Comparison of ENCODE assay signal across 28 cellular contexts in the genomic region with DNA sequence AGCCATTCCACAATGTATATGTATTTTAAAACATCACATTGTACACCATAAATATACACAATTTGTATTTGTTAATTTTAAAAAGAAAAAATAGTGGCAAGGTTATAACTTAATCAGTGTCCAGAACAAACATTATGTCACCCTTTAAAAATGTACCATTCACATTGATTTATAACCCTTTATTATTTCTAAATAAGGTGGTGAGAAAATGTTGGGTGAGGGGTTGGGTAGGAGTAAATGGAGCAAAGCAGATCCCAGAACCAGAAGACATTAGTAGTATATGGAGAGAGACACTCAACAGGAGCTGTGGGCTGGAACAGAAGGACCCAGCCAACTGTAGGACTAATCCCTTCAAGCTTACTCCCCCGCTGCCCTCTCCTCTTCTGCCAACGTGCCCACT. TPM values are rescaled to one million over a fixed set of nuclear protein-coding genes. Genes with fewer than 3 reads are reported as not detected.
DNase-seq lines count a peak whose midpoint lies in the region; ATAC-seq, FAIRE-seq and TF ChIP-seq lines count a peak whose summit lies in the region.
"Had no signal": no experiment of that assay in that cellular context is flagged by ENCODE, and none has a peak within 500 bp of the region (broad histone marks: within the 10 kb centered on the region; RNA-seq: fewer than 3 reads in every experiment).

No MANE protein-coding gene starts in this region.

- H3F3A ChIP-seq in GM23248 (ENCODE audit: insufficient read depth), result no peaks in the 10 kb centered on the region

- peaks cover 3% of the 10 kb centered on the region for H3K27me3 Mint-ChIP-seq in nephron (ENCODE audit: low read depth)

- no peaks in the 10 kb centered on the region for H3K79me2 ChIP-seq in GM23248 (ENCODE audit: insufficient read depth)

- peak overlapping the region; percentile 10 to 70 (median 29) for H3K27ac Mint-ChIP-seq in nephron
- H3K27ac Mint-ChIP-seq: CD8-positive, alpha-beta T cell; HFFc6 had no signal

- no peaks in the 10 kb centered on the region for H3K4me1 Mint-ChIP-seq in nephron

- no peaks in the 10 kb centered on the region for H3K36me3 ChIP-seq in GM23248 (ENCODE audit: low read depth)
- H3K36me3 ChIP-seq in esophagus muscularis mucosa, result no peaks in the 10 kb centered on the region

- no peak overlapping the region for H3K9ac ChIP-seq in GM23248

- H3K4me3 Mint-ChIP-seq in nephron, result no peak overlapping the region
- H3K4me3 Mint-ChIP-seq: CD8-positive, alpha-beta T cell; HFFc6 had no signal

- TF ChIP-seq CTCF in nephron (IDR thresholded peaks at IDR 0.05; ENCODE audit: unreplicated experiment in 3 of 3) (no peak), esophagus muscularis mucosa (IDR thresholded peaks at IDR 0.05) (no peak)

- no peaks in the 10 kb centered on the region for H3K36me3 Mint-ChIP-seq in nephron (ENCODE audit: low read depth)
- H3K36me3 Mint-ChIP-seq: CD8-positive, alpha-beta T cell had no signal

- ATAC-seq in SK-N-SH treated with all-trans-retinoic acid at 6 μM for 48 hours, result no peak
- ATAC-seq: CD8-positive, alpha-beta T cell had no signal

- H3K4me3 ChIP-seq in GM23248 (no peak overlapping the region), esophagus muscularis mucosa (no peak overlapping the region)
- H3K4me3 ChIP-seq: PC-9 had no signal

- H3K9me2 ChIP-seq in GM23248 (ENCODE audit: insufficient read depth), result no peaks in the 10 kb centered on the region

- no peaks in the 10 kb centered on the region; the same call in 1 of the 2 replicates for H3K4me1 ChIP-seq in GM23248 (ENCODE audit: insufficient read depth)
- H3K4me1 ChIP-seq in esophagus muscularis mucosa, result peaks cover 0 to 3% (median 0%) of the 10 kb centered on the region in 4 donors

- peaks cover 4% of the 10 kb centered on the region for H3K9me3 Mint-ChIP-seq in nephron
- H3K9me3 Mint-ChIP-seq: CD8-positive, alpha-beta T cell; HFFc6 had no signal

- peak; percentile 39 for FAIRE-seq in G401.6 (lab: Jason Lieb, UNC)
- FAIRE-seq: GM19239 had no signal

- no peaks in the 10 kb centered on the region for H3K27me3 ChIP-seq in GM23248 (replicated peaks; ENCODE audit: insufficient read depth)
- no peaks in the 10 kb centered on the region for H3K27me3 ChIP-seq in esophagus muscularis mucosa

- TF ChIP-seq POLR2A in esophagus muscularis mucosa (IDR thresholded peaks at IDR 0.05; ENCODE audit: low read depth), result no peak

- no peaks in the 10 kb centered on the region for H4K20me1 ChIP-seq in GM23248 (ENCODE audit: insufficient read depth)

- no peaks in the 10 kb centered on the region for H3K9me3 ChIP-seq in GM23248 (ENCODE audit: low read depth)
- H3K9me3 ChIP-seq in esophagus muscularis mucosa, result no peaks in the 10 kb centered on the region

- 39 to 57% methylated on average over 2 of the region's 2 CpGs for whole genome bisulfite sequencing in GM23248 (ENCODE audit: low coverage in 1 of 2, low lambda C conversion rate in 2 of 2, missing lambda C conversion rate in 2 of 2), 2 experiments
- 91% methylated on average over 2 of the region's 2 CpGs for WGBS in esophagus muscularis mucosa

- DNase-seq in kidney glomerular epithelial cell (lab: John Stamatoyannopoulos, UW) (peak; percentile 87), GM23248 (no peak), SKM-1 treated with dmso at 0.1 percent for 144 hours (lab: John Stamatoyannopoulos, UW; ENCODE audit: unreplicated experiment) (no peak), esophagus muscularis mucosa (ENCODE audit: extremely low spot score) (no peak), hypothalamus (lab: John Stamatoyannopoulos, UW) (no peak)
- DNase-seq: AML-193; C1 segment of cervical spinal cord; CD8-positive, alpha-beta T cell; GF-D8; H7; HFFc6; KBM-7; MM.1S; NCI-H1092; NCI-H1436 treated with DMSO at 0.1 percent for 48 hours; NCI-H2029; NCI-H2227 treated with DMSO at 0.1 percent for 48 hours; NCI-H510A; NCI-H748 treated with DMSO at 0.1 percent for 48 hours; PC-9; SIG-M5 had no signal

- in situ Hi-C loops in GM23248 (cut with MboI), result no loop called here

- intact Hi-C loops in esophagus muscularis mucosa (cut with DNase I), result no loop called here

- H3K4me2 ChIP-seq in GM23248 (ENCODE audit: unreplicated experiment), result no peak overlapping the region
- H3K4me2 ChIP-seq: PC-9 had no signal

- no peak overlapping the region for H3K27ac ChIP-seq in GM23248
- no peak overlapping the region for H3K27ac ChIP-seq in esophagus muscularis mucosa (replicated peaks in 1 of 4)
- H3K27ac ChIP-seq: PC-9, RWPE1 had no signal

- no peak overlapping the region for H2AFZ ChIP-seq in GM23248
- H2AFZ ChIP-seq: PC-9 had no signal

- no peak for TF ChIP-seq EP300 in esophagus muscularis mucosa (IDR thresholded peaks at IDR 0.05)

TF ChIP-seq in SK-N-SH treated with all-trans-retinoic acid at 6 μM for 48 hours, 23 proteins besides CTCF, POLR2A, EP300 and RAD21:
- TF ChIP-seq CSDC2 (CRISPR knock-in tag; IDR thresholded peaks at IDR 0.05) (no peak), OSR1 (CRISPR knock-in tag; IDR thresholded peaks at IDR 0.05) (no peak), ISL1 (CRISPR knock-in tag; IDR thresholded peaks at IDR 0.05) (0 out of 2 replicates have a peak, but pooled peaks have one; percentile 10), ESRRG (CRISPR knock-in tag; IDR thresholded peaks at IDR 0.05) (no peak), TOX (CRISPR knock-in tag; IDR thresholded peaks at IDR 0.05; ENCODE audit: borderline replicate concordance) (no peak)
- TF ChIP-seq, protein P1, sequence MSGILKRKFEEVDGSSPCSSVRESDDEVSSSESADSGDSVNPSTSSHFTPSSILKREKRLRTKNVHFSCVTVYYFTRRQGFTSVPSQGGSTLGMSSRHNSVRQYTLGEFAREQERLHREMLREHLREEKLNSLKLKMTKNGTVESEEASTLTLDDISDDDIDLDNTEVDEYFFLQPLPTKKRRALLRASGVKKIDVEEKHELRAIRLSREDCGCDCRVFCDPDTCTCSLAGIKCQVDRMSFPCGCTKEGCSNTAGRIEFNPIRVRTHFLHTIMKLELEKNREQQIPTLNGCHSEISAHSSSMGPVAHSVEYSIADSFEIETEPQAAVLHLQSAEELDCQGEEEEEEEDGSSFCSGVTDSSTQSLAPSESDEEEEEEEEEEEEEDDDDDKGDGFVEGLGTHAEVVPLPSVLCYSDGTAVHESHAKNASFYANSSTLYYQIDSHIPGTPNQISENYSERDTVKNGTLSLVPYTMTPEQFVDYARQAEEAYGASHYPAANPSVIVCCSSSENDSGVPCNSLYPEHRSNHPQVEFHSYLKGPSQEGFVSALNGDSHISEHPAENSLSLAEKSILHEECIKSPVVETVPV (CRISPR knock-in tag; IDR thresholded peaks at IDR 0.05), result no peak

RNA-seq across cellular contexts. Expression of a gene that starts 4.1 kb away (rescaled TPM):
- total RNA-seq in GM23248 (2014; rRNA removed; shearing (Covaris generic)), result not detected in 2 replicates
- 0.63 and 0.79 TPM in 2 replicates for polyA plus RNA-seq in GM23248 (2016; fragmentation: Nextera tagmentation; extraction: Ambion mirVana)
- total RNA-seq in esophagus muscularis mucosa, result not detected
- total RNA-seq: A172; CD8-positive, alpha-beta T cell; Daoy; H7; HFFc6; PC-9 had no signal

RNA-seq across cellular contexts. Expression of a gene that starts 26.2 kb away (rescaled TPM):
- total RNA-seq in GM23248 (2014; rRNA removed; shearing (Covaris generic)), result 140 and 148 TPM in 2 replicates
- 58.8 and 63.3 TPM in 2 replicates for polyA plus RNA-seq in GM23248 (2016; fragmentation: Nextera tagmentation; extraction: Ambion mirVana)
- total RNA-seq in esophagus muscularis mucosa, result 10 to 100 TPM; 20.8 to 58.3 (median 49.0) TPM

RNA-seq across cellular contexts. Expression of a gene that starts 53.8 kb away (rescaled TPM):
- 0.51 and 1.9 TPM in 2 replicates for total RNA-seq in GM23248 (2014; rRNA removed; shearing (Covaris generic))
- 1.3 and 1.7 TPM in 2 replicates for polyA plus RNA-seq in GM23248 (2016; fragmentation: Nextera tagmentation; extraction: Ambion mirVana)
- 1 to 10 TPM; 2.5 to 5.1 (median 3.7) TPM for total RNA-seq in esophagus muscularis mucosa
- total RNA-seq: A172 had no signal
